31 cellular contexts compared by ENCODE assay signal in the genomic region with DNA sequence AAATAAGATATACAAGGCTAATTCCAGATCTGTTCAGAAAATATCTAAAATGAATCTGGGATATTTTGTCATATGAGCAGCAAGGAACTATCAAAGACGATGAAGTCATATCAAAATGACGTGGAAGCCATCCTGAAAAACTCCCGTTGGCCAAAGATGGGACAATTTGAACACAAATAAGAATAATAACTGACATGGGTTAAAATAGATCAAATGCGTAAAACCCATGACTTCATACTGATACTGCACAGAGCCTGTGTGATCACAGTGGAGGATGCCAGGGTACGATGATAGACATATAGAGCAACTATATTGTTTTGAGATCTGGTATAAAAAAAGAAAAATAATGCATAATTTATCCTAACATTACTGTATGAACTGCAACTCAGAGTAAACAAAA.
"Had no signal": no experiment of that assay in that cellular context is flagged by ENCODE, and none has a peak within 500 bp of the region (broad histone marks: within the 10 kb centered on the region; RNA-seq: fewer than 3 reads in every experiment).

No MANE protein-coding gene starts in this region.

- H3K36me3 ChIP-seq: adrenal gland, breast epithelium, MG63, WERI-Rb-1 had no signal

- H3K4me3 ChIP-seq: adrenal gland, body of pancreas, breast epithelium, MG63 had no signal

- DNase-seq: activated CD4-positive, alpha-beta T cell treated with anti-CD3 and anti-CD28 coated beads for 1 hour; activated CD4-positive, alpha-beta T cell treated with anti-CD3 and anti-CD28 coated beads, Interleukin-2, amount 50 U/mL, for 4 hours; activated CD4-positive, CD25-positive, alpha-beta regulatory T cell; activated CD8-positive, alpha-beta T cell treated with anti-CD3 and anti-CD28 coated beads, Interleukin-2, amount 10 ng/mL, durations not matched to agents 7 days and 5 days; activated effector memory CD4-positive, alpha-beta T cell treated with anti-CD3 and anti-CD28 coated beads, Interleukin-2, amount 50 U/mL, for 16 hours; activated naive CD4-positive, alpha-beta T cell; activated naive CD4-positive, alpha-beta T cell treated with anti-CD3 and anti-CD28 coated beads, Interleukin-2, amount 50 U/mL, for 16 hours; activated naive CD8-positive, alpha-beta T cell treated with anti-CD3 and anti-CD28 coated beads, Interleukin-2, amount 10 ng/mL, durations not matched to agents 7 days and 5 days; activated T-cell treated with anti-CD3 and anti-CD28 coated beads, Interleukin-2, amount 50 U/mL, for 24 hours; adrenal gland; body of pancreas; Kasumi-1; KBM-7; MG63; MV-4-11; NCI-H1092; NCI-H1436 treated with DMSO at 0.1 percent for 48 hours; NCI-H1694 treated with DMSO at 0.1 percent for 48 hours; NCI-H2029; NCI-H510A; NCI-H526; NCI-H748 treated with DMSO at 0.1 percent for 48 hours; OCI-M1; Right ventricle myocardium superior; SW 1271; T-helper 1 cell; T-helper 2 cell; T-helper 9 cell; WERI-Rb-1 had no signal

- ATAC-seq: activated CD8-positive, alpha-beta T cell treated with anti-CD3 and anti-CD28 coated beads, Interleukin-2, amount 10 ng/mL, durations not matched to agents 7 days and 5 days; body of pancreas had no signal

- H3K36me3 Mint-ChIP-seq: activated naive CD8-positive, alpha-beta T cell treated with anti-CD3 and anti-CD28 coated beads, Interleukin-2, amount 10 ng/mL, durations not matched to agents 7 days and 5 days had no signal

- H3K4me3 Mint-ChIP-seq: activated CD8-positive, alpha-beta T cell treated with anti-CD3 and anti-CD28 coated beads, Interleukin-2, amount 10 ng/mL, durations not matched to agents 7 days and 5 days; activated naive CD8-positive, alpha-beta T cell treated with anti-CD3 and anti-CD28 coated beads, Interleukin-2, amount 10 ng/mL, durations not matched to agents 7 days and 5 days; activated T-cell treated with anti-CD3 and anti-CD28 coated beads, Interleukin-2, amount 50 U/mL, for 24 hours had no signal

- H3K27ac Mint-ChIP-seq: activated CD8-positive, alpha-beta T cell treated with anti-CD3 and anti-CD28 coated beads, Interleukin-2, amount 10 ng/mL, durations not matched to agents 7 days and 5 days; activated naive CD8-positive, alpha-beta T cell treated with anti-CD3 and anti-CD28 coated beads, Interleukin-2, amount 10 ng/mL, durations not matched to agents 7 days and 5 days had no signal

- H3K9me3 Mint-ChIP-seq: activated naive CD8-positive, alpha-beta T cell treated with anti-CD3 and anti-CD28 coated beads, Interleukin-2, amount 10 ng/mL, durations not matched to agents 7 days and 5 days; activated T-cell treated with anti-CD3 and anti-CD28 coated beads, Interleukin-2, amount 50 U/mL, for 24 hours had no signal

- H3K27ac ChIP-seq: adrenal gland, body of pancreas, breast epithelium, WERI-Rb-1 had no signal

- H3K27me3 ChIP-seq: body of pancreas, breast epithelium, MG63 had no signal

- H3K9me3 ChIP-seq: adrenal gland, body of pancreas, breast epithelium, MG63 had no signal

- FAIRE-seq: astrocyte had no signal

- H3K4me1 ChIP-seq: adrenal gland, body of pancreas, breast epithelium had no signal
